Comparison of ENCODE assay signal across 14 cellular contexts in genomic region chr6:161435426-161436065, GRCh38.
DNase-seq lines count a peak whose midpoint lies in the region; ATAC-seq and TF ChIP-seq lines count a peak whose summit lies in the region.
"Had no signal": no experiment of that assay in that cellular context is flagged by ENCODE, and none has a peak within 500 bp of the region (broad histone marks: within the 10 kb centered on the region; RNA-seq: fewer than 3 reads in every experiment).

No MANE protein-coding gene starts in this region.

- TF ChIP-seq RAD21 in SK-N-SH (IDR thresholded peaks at IDR 0.05; ENCODE audit: low read length), result no peak

- DNase-seq in Caco-2 (no peak), SK-N-SH (no peak), fibroblast of pulmonary artery (ENCODE audit: low read depth) (peak; percentile 52), retina (peak; percentile 66), erythroblast (lab: John Stamatoyannopoulos, UW) (no peak), medulla oblongata (ENCODE audit: extremely low spot score) (no peak), DMS53 (lab: John Stamatoyannopoulos, UW) (no peak)
- DNase-seq: activated T-cell treated with anti-CD3 and anti-CD28 coated beads, Interleukin-2, amount 50 U/mL, for 24 hours; aorta; DND-41; NK-92 treated with Interleukin-12 subunit alpha and Interleukin-12 subunit beta, amount 100 ng/mL, for 24 hours; stimulated activated CD4-positive, alpha-beta T cell treated with anti-CD3 and anti-CD28 coated beads, Interleukin-12 subunit alpha, Interleukin-12 subunit beta, amount 100 ng/mL, for 4 hours; uterus had no signal

- H3K4me3 ChIP-seq in Caco-2 (ENCODE audit: low read depth, low read length) (no peak overlapping the region), SK-N-SH (ENCODE audit: low read depth in 2 of 2, low read length in 1 of 2) (peak overlapping the region in 1 of 2 experiments; percentile 10; a peak in 2 of 4 replicates), fibroblast of pulmonary artery (replicated peaks; ENCODE audit: low read depth, low read length) (peak overlapping the region; percentile 30)
- H3K4me3 ChIP-seq: uterus had no signal

- TF ChIP-seq POLR2A in erythroblast (IDR thresholded peaks at IDR 0.05; ENCODE audit: low read length), result no peak

- H3K9me2 ChIP-seq in SK-N-SH, result no peaks in the 10 kb centered on the region

- H3K27ac Mint-ChIP-seq in Caco-2 (ENCODE audit: unreplicated experiment), result peak overlapping the region; percentile 92
- H3K27ac Mint-ChIP-seq: activated T-cell treated with anti-CD3 and anti-CD28 coated beads, Interleukin-2, amount 50 U/mL, for 24 hours had no signal

- intact Hi-C loops in Caco-2 (cut with micrococcal nuclease; ENCODE audit: unreplicated experiment), result loop anchor here (1.0 to 2.0 kb wide), 2 partner anchors 17 to 63 kb away; no protein-coding TSS in a partner anchor

- H3K27ac ChIP-seq in SK-N-SH (ENCODE audit: low read depth in 2 of 2, low read length in 1 of 2), result peak overlapping the region; percentile 65 to 97; a peak in 3 of 4 replicates
- H3K27ac ChIP-seq: uterus had no signal

- no peaks in the 10 kb centered on the region for H3K9me3 Mint-ChIP-seq in Caco-2 (ENCODE audit: unreplicated experiment)
- H3K9me3 Mint-ChIP-seq: activated T-cell treated with anti-CD3 and anti-CD28 coated beads, Interleukin-2, amount 50 U/mL, for 24 hours had no signal

- POLR2A ChIA-PET in Caco-2 (lab: Charles Lee), result interaction anchor here (0.6 kb wide), 1 partner anchor 313 kb away, joined by 3 read pairs; no protein-coding TSS in a partner anchor
- POLR2A ChIA-PET in SK-N-SH (lab: Yijun Ruan, JAX), result no interaction called here

- no peaks in the 10 kb centered on the region for H3K36me3 ChIP-seq in Caco-2 (ENCODE audit: control insufficient read depth, insufficient read depth, low read length)
- no peaks in the 10 kb centered on the region for H3K36me3 ChIP-seq in SK-N-SH (replicated peaks in 1 of 2; ENCODE audit: control insufficient read depth in 1 of 2, insufficient read depth in 2 of 2, low read length in 1 of 2)
- H3K36me3 ChIP-seq: uterus had no signal

- H3K4me2 ChIP-seq in SK-N-SH, result peak overlapping the region; percentile 63

- H3K4me1 Mint-ChIP-seq in Caco-2 (ENCODE audit: low read depth, unreplicated experiment), result peaks cover 11% of the 10 kb centered on the region

- H3K79me2 ChIP-seq in SK-N-SH (ENCODE audit: insufficient read depth), result no peaks in the 10 kb centered on the region

- H3K36me3 Mint-ChIP-seq in Caco-2 (ENCODE audit: insufficient read depth, unreplicated experiment), result peaks cover 6% of the 10 kb centered on the region

- peak overlapping the region; percentile 71 for H3K4me3 Mint-ChIP-seq in Caco-2 (ENCODE audit: unreplicated experiment)
- H3K4me3 Mint-ChIP-seq: activated T-cell treated with anti-CD3 and anti-CD28 coated beads, Interleukin-2, amount 50 U/mL, for 24 hours had no signal

- CTCF ChIA-PET in Caco-2 (lab: Charles Lee), result interaction anchor here (1.1 kb wide), 1 partner anchor 17 kb away, joined by 3 read pairs; no protein-coding TSS in a partner anchor
- CTCF ChIA-PET in SK-N-SH (lab: Yijun Ruan, JAX), result interaction anchor here (4.2 kb wide), 1 partner anchor 17 kb away, joined by 22 read pairs; no protein-coding TSS in a partner anchor

- H3K9me3 ChIP-seq in Caco-2, result no peaks in the 10 kb centered on the region
- no peaks in the 10 kb centered on the region for H3K9me3 ChIP-seq in SK-N-SH
- H3K9me3 ChIP-seq: uterus had no signal

- H3K9ac ChIP-seq in SK-N-SH, result peak overlapping the region; percentile 55; the same call in 1 of the 2 replicates

- no peaks in the 10 kb centered on the region for H3K27me3 Mint-ChIP-seq in Caco-2 (ENCODE audit: insufficient read depth, unreplicated experiment)
- H3K27me3 Mint-ChIP-seq: activated T-cell treated with anti-CD3 and anti-CD28 coated beads, Interleukin-2, amount 50 U/mL, for 24 hours had no signal

- TF ChIP-seq CTCF in Caco-2 (IDR thresholded peaks at IDR 0.05; ENCODE audit: insufficient read depth in 1 of 2, low read depth in 1 of 2, low read length in 1 of 2, severe bottlenecking in 1 of 2, unreplicated experiment in 1 of 2), result no peak
- no peak for TF ChIP-seq CTCF in SK-N-SH (IDR thresholded peaks at IDR 0.05)
- no peak for TF ChIP-seq CTCF in fibroblast of pulmonary artery (IDR thresholded peaks at IDR 0.05; ENCODE audit: low read length, missing control alignments)

- 32% methylated on average over 4 of the region's 4 CpGs for WGBS in SK-N-SH (ENCODE audit: low lambda C conversion rate)

- no TSS peak for BruUV-seq in Caco-2 (replicated peaks; lab: Mats Ljungman, UMichigan)

- H4K20me1 ChIP-seq in SK-N-SH (ENCODE audit: insufficient read depth), result no peaks in the 10 kb centered on the region

- H3F3A ChIP-seq in SK-N-SH (replicated peaks; ENCODE audit: insufficient read depth), result peaks cover 20% of the 10 kb centered on the region

- H3K27me3 ChIP-seq in Caco-2 (replicated peaks; ENCODE audit: control insufficient read depth, insufficient read depth, low read length) (no peaks in the 10 kb centered on the region), SK-N-SH (ENCODE audit: insufficient read depth) (no peaks in the 10 kb centered on the region)
- H3K27me3 ChIP-seq: uterus had no signal

- no peak for TF ChIP-seq EP300 in SK-N-SH (IDR thresholded peaks at IDR 0.05; ENCODE audit: borderline replicate concordance in 1 of 2, low read depth in 1 of 2, low read length in 1 of 2)

- peaks cover 17% of the 10 kb centered on the region for H3K4me1 ChIP-seq in Caco-2
- H3K4me1 ChIP-seq in SK-N-SH (ENCODE audit: control insufficient read depth in 1 of 2, insufficient read depth in 2 of 2, low read depth in 1 of 2, low read length in 1 of 2), result peaks cover 4 to 10% of the 10 kb centered on the region in 2 experiments; a peak in 2 of 4 replicates

- ATAC-seq in GM19023 (IDR thresholded peaks at IDR 0.05; ENCODE audit: unreplicated experiment), result no peak

- no peak overlapping the region for H2AFZ ChIP-seq in SK-N-SH (ENCODE audit: low read depth)

TF ChIP-seq in SK-N-SH, 30 proteins besides CTCF, POLR2A, EP300 and RAD21:
- TF ChIP-seq FOSL2 (IDR thresholded peaks at IDR 0.05; ENCODE audit: borderline replicate concordance, low read depth) (0 out of 2 replicates have a peak, but pooled peaks have one; percentile 6), RXRA (IDR thresholded peaks at IDR 0.05; ENCODE audit: borderline replicate concordance, low read depth) (no peak), ELF1 (IDR thresholded peaks at IDR 0.05) (no peak), FOXM1 (IDR thresholded peaks at IDR 0.05; ENCODE audit: low read depth) (no peak)
- TF ChIP-seq, protein P1, sequence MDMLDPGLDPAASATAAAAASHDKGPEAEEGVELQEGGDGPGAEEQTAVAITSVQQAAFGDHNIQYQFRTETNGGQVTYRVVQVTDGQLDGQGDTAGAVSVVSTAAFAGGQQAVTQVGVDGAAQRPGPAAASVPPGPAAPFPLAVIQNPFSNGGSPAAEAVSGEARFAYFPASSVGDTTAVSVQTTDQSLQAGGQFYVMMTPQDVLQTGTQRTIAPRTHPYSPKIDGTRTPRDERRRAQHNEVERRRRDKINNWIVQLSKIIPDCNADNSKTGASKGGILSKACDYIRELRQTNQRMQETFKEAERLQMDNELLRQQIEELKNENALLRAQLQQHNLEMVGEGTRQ (IDR thresholded peaks at IDR 0.05; ENCODE audit: borderline replicate concordance, low read depth, low read length), result no peak

Comparison
In these comparisons a context has a peak if more than half of its experiments do, and no peak if none do; other contexts are left out.
1. DNase-seq: peak in fibroblast of pulmonary artery (single experiment) and retina (single experiment); none in Caco-2 (0 of 2), SK-N-SH (single experiment), erythroblast (0 of 2), medulla oblongata (single experiment) and DMS53 (single experiment).